In genomic region chr21:34884346-34884929, GRCh38 we compare ENCODE assay signal across 10 cellular contexts.
DNase-seq lines count a peak whose midpoint lies in the region; ATAC-seq and TF ChIP-seq lines count a peak whose summit lies in the region.
"Had no signal": no experiment of that assay in that cellular context is flagged by ENCODE, and none has a peak within 500 bp of the region (broad histone marks: within the 10 kb centered on the region; RNA-seq: fewer than 3 reads in every experiment).

No MANE protein-coding gene starts in this region.

- H3K36me3 Mint-ChIP-seq in activated naive CD4-positive, alpha-beta T cell treated with anti-CD3 and anti-CD28 coated beads, Interleukin-2, amount 50 U/mL, for 24 hours, result peaks cover 27% of the 10 kb centered on the region
- peaks cover 55% of the 10 kb centered on the region for H3K36me3 Mint-ChIP-seq in activated T-helper 1 cell treated with anti-CD3 and anti-CD28 coated beads, Interleukin-12 subunit alpha, Interleukin-12 subunit beta, Interleukin-2, Interleukin-4 antibody, amounts not matched to agents 30 ng/mL and 10 ng/mL and 1 ng/mL, durations not matched to agents 14 hours and 24 hours and 36 hours (ENCODE audit: low read depth)

- no peak for TF ChIP-seq POLR2A in tibial nerve (IDR thresholded peaks at IDR 0.05)

- no peak for ATAC-seq in HG02973 (IDR thresholded peaks at IDR 0.05; ENCODE audit: unreplicated experiment)
- no peak for ATAC-seq in GM18858 (IDR thresholded peaks at IDR 0.05; ENCODE audit: unreplicated experiment)
- ATAC-seq in GM21825 (IDR thresholded peaks at IDR 0.05; ENCODE audit: unreplicated experiment), result no peak

- H3K27me3 Mint-ChIP-seq in activated naive CD4-positive, alpha-beta T cell treated with anti-CD3 and anti-CD28 coated beads, Interleukin-2, amount 50 U/mL, for 24 hours, result no peaks in the 10 kb centered on the region
- peaks cover 3% of the 10 kb centered on the region for H3K27me3 Mint-ChIP-seq in activated T-helper 1 cell treated with anti-CD3 and anti-CD28 coated beads, Interleukin-12 subunit alpha, Interleukin-12 subunit beta, Interleukin-2, Interleukin-4 antibody, amounts not matched to agents 30 ng/mL and 10 ng/mL and 1 ng/mL, durations not matched to agents 14 hours and 24 hours and 36 hours (ENCODE audit: insufficient read depth)

- intact Hi-C loops in activated T-helper 1 cell treated with anti-CD3 and anti-CD28 coated beads, Interleukin-12 subunit alpha, Interleukin-12 subunit beta, Interleukin-2, Interleukin-4 antibody, amounts not matched to agents 30 ng/mL and 10 ng/mL and 1 ng/mL, durations not matched to agents 14 hours and 24 hours and 36 hours (cut with micrococcal nuclease), result loop anchor here (5.0 kb wide), 1 partner anchor 192 kb away; no protein-coding TSS in a partner anchor

- H3K4me1 ChIP-seq in tibial nerve, result peaks cover 0 to 47% (median 4%) of the 10 kb centered on the region in 4 donors

- H3K4me3 ChIP-seq in tibial nerve, result peak overlapping the region in 3 of 4 donors; percentile 13 to 93 (median 76)

- peak overlapping the region; percentile 72 for H3K27ac Mint-ChIP-seq in activated naive CD4-positive, alpha-beta T cell treated with anti-CD3 and anti-CD28 coated beads, Interleukin-2, amount 50 U/mL, for 24 hours
- H3K27ac Mint-ChIP-seq in activated T-helper 1 cell treated with anti-CD3 and anti-CD28 coated beads, Interleukin-12 subunit alpha, Interleukin-12 subunit beta, Interleukin-2, Interleukin-4 antibody, amounts not matched to agents 30 ng/mL and 10 ng/mL and 1 ng/mL, durations not matched to agents 14 hours and 24 hours and 36 hours, result no peak overlapping the region

- peaks cover 0 to 3% of the 10 kb centered on the region in 2 donors for H3K27me3 ChIP-seq in tibial nerve

- peak overlapping the region; percentile 70 for H3K4me3 Mint-ChIP-seq in activated naive CD4-positive, alpha-beta T cell treated with anti-CD3 and anti-CD28 coated beads, Interleukin-2, amount 50 U/mL, for 24 hours
- H3K4me3 Mint-ChIP-seq in activated T-helper 1 cell treated with anti-CD3 and anti-CD28 coated beads, Interleukin-12 subunit alpha, Interleukin-12 subunit beta, Interleukin-2, Interleukin-4 antibody, amounts not matched to agents 30 ng/mL and 10 ng/mL and 1 ng/mL, durations not matched to agents 14 hours and 24 hours and 36 hours, result peak overlapping the region; percentile 81

- no peak for TF ChIP-seq CTCF in tibial nerve (IDR thresholded peaks at IDR 0.05)

- no peak for TF ChIP-seq EP300 in tibial nerve (IDR thresholded peaks at IDR 0.05)

- no peaks in the 10 kb centered on the region for H3K9me3 Mint-ChIP-seq in activated naive CD4-positive, alpha-beta T cell treated with anti-CD3 and anti-CD28 coated beads, Interleukin-2, amount 50 U/mL, for 24 hours
- H3K9me3 Mint-ChIP-seq in activated T-helper 1 cell treated with anti-CD3 and anti-CD28 coated beads, Interleukin-12 subunit alpha, Interleukin-12 subunit beta, Interleukin-2, Interleukin-4 antibody, amounts not matched to agents 30 ng/mL and 10 ng/mL and 1 ng/mL, durations not matched to agents 14 hours and 24 hours and 36 hours, result no peaks in the 10 kb centered on the region

- DNase-seq in activated naive CD4-positive, alpha-beta T cell treated with anti-CD3 and anti-CD28 coated beads, Interleukin-2, amount 50 U/mL, for 16 hours, result no peak
- no peak for DNase-seq in activated T-helper 1 cell treated with anti-CD3 and anti-CD28 coated beads, Interleukin-12 subunit alpha, Interleukin-12 subunit beta, Interleukin-2, Interleukin-4 antibody, amounts not matched to agents 30 ng/mL and 10 ng/mL and 1 ng/mL, durations not matched to agents 14 hours and 24 hours and 36 hours (ENCODE audit: low spot score)
- DNase-seq in glomerular visceral epithelial cell (ENCODE audit: extremely low spot score) (peak; percentile 23), tibial nerve (ENCODE audit: low spot score in 2 of 2) (no peak)
- DNase-seq: aorta, COR-L47 had no signal

- whole genome bisulfite sequencing in tibial nerve, 2 donors, result 64% methylated on average over 3 of the region's 3 CpGs

- H3K36me3 ChIP-seq in tibial nerve, result no peaks in the 10 kb centered on the region

- peak overlapping the region; percentile 67 to 95 (median 88) for H3K27ac ChIP-seq in tibial nerve

- no peaks in the 10 kb centered on the region for H3K9me3 ChIP-seq in tibial nerve

- peaks cover 57% of the 10 kb centered on the region for H3K4me1 Mint-ChIP-seq in activated naive CD4-positive, alpha-beta T cell treated with anti-CD3 and anti-CD28 coated beads, Interleukin-2, amount 50 U/mL, for 24 hours
- H3K4me1 Mint-ChIP-seq in activated T-helper 1 cell treated with anti-CD3 and anti-CD28 coated beads, Interleukin-12 subunit alpha, Interleukin-12 subunit beta, Interleukin-2, Interleukin-4 antibody, amounts not matched to agents 30 ng/mL and 10 ng/mL and 1 ng/mL, durations not matched to agents 14 hours and 24 hours and 36 hours (ENCODE audit: low read depth), result peaks cover 69% of the 10 kb centered on the region
